Comparison of ENCODE assay signal across 8 cellular contexts in the genomic region with DNA sequence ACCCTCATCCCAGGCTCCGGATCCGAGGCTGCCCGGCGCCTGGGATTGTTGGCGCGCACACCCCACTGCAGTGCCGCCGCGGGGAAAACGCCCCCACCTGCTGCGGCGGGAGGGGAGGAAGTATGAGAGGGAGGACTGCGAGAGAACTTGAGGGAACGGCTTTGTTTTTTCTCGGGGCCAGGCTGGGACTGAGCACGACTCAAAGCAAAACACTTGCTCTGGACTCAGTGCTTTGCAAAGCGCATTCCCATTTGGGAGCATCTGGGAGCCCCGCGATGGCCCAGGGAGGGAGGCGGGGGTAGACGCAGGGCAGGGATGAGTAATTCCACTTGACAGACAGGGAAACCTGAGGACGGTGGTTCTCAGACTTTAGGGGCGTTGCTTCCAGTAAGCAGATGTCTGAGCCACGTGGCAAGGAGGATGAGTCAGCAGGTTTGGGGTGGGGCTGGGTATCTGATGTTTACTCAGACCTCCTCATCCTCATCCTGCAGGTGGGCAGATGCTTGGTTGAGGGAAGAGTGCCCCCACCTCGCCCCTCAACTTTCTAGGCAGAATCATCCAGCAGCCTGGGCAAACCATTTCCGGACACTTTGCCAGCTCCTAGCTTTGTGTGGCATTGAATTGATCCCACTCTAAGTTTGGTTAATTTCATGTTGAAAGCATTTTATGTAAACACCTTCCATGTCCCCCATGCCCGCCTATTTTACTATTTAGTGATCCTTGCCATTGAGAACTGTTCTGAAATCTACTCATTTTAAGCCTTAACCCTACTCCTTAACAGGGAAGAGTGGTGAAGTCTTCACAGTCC. TPM values are rescaled to one million over a fixed set of nuclear protein-coding genes. Genes with fewer than 3 reads are reported as not detected.
A peak's percentile ranks its signal among the peaks of the same experiment; 100 is the strongest.
DNase-seq lines count a peak whose midpoint lies in the region; ATAC-seq, FAIRE-seq and TF ChIP-seq lines count a peak whose summit lies in the region.

No MANE protein-coding gene starts in this region.

- H3K36me3 ChIP-seq in KMS-11 (ENCODE audit: insufficient read depth) (no peaks in the 10 kb centered on the region; the same call in 1 of the 2 replicates), pancreas (no peaks in the 10 kb centered on the region)

- H3K27ac Mint-ChIP-seq in activated T-helper 17 cell treated with anti-CD3 and anti-CD28 coated beads, Interleukin-2, amount 50 U/mL, for 72 hours, result peak overlapping the region; percentile 86
- peak overlapping the region; percentile 58 for H3K27ac Mint-ChIP-seq in type B pancreatic cell

- peak; percentile 25 for TF ChIP-seq POLR2A in GM19099 (IDR thresholded peaks at IDR 0.05; ENCODE audit: extremely low read depth, insufficient read length, low read depth)

- peaks cover 61% of the 10 kb centered on the region for H3K79me2 ChIP-seq in KMS-11 (ENCODE audit: insufficient read depth, low read depth)

- no peaks in the 10 kb centered on the region for H3K9me3 ChIP-seq in pancreas

- no peaks in the 10 kb centered on the region for H3K27me3 Mint-ChIP-seq in activated T-helper 17 cell treated with anti-CD3 and anti-CD28 coated beads, Interleukin-2, amount 50 U/mL, for 72 hours
- H3K27me3 Mint-ChIP-seq in type B pancreatic cell, result peaks cover 70% of the 10 kb centered on the region

- H3K4me3 ChIP-seq in KMS-11 (IDR thresholded peaks at IDR 0.05; ENCODE audit: insufficient read depth, low read depth, low read length) (peak overlapping the region; percentile 34), pancreas (peak overlapping the region in 1 of 4 donors; percentile 33)

- peak overlapping the region; percentile 83 for H3K27ac ChIP-seq in KMS-11
- no peak overlapping the region for H3K27ac ChIP-seq in pancreas

- 6% methylated on average over 27 of the region's 27 CpGs for WGBS in pancreas, 2 donors

- H3K27me3 ChIP-seq in KMS-11 (ENCODE audit: insufficient read depth, low read depth), result no peaks in the 10 kb centered on the region
- peaks cover 0 to 7% (median 2%) of the 10 kb centered on the region in 4 donors for H3K27me3 ChIP-seq in pancreas

- H3K9me3 Mint-ChIP-seq in activated T-helper 17 cell treated with anti-CD3 and anti-CD28 coated beads, Interleukin-2, amount 50 U/mL, for 72 hours, result no peaks in the 10 kb centered on the region
- H3K9me3 Mint-ChIP-seq in type B pancreatic cell, result no peaks in the 10 kb centered on the region

- H3K4me1 ChIP-seq in KMS-11 (ENCODE audit: low read depth, poor library complexity, severe bottlenecking) (peaks cover 53% of the 10 kb centered on the region), pancreas (peaks cover 0 to 9% (median 0%) of the 10 kb centered on the region in 3 donors)

- H2AFZ ChIP-seq in KMS-11 (ENCODE audit: low read depth), result peak overlapping the region; percentile 11; the same call in 1 of the 2 replicates

- ATAC-seq in activated T-helper 17 cell treated with anti-CD3 and anti-CD28 coated beads, Interleukin-2, amount 50 U/mL, for 72 hours (replicated peaks), result peak; percentile 90
- peak in 3 of 4 donors; percentile 55 to 72 (median 70) for ATAC-seq in pancreas

- FAIRE-seq in pancreas (lab: Jason Lieb, UNC), result no peak

- DNase-seq in AG09319 (ENCODE audit: extremely low read depth, low read depth) (peak; percentile 80), RKO (ENCODE audit: low spot score) (peak; percentile 96), fibroblast of the conjunctiva (ENCODE audit: low read depth) (peak; percentile 75), pancreas (no peak), type B pancreatic cell (ENCODE audit: extremely low spot score, unreplicated experiment) (no peak)

- peaks cover 25% of the 10 kb centered on the region for H3K36me3 Mint-ChIP-seq in activated T-helper 17 cell treated with anti-CD3 and anti-CD28 coated beads, Interleukin-2, amount 50 U/mL, for 72 hours (ENCODE audit: low read depth)
- no peaks in the 10 kb centered on the region for H3K36me3 Mint-ChIP-seq in type B pancreatic cell

- peaks cover 23% of the 10 kb centered on the region for H3K4me1 Mint-ChIP-seq in activated T-helper 17 cell treated with anti-CD3 and anti-CD28 coated beads, Interleukin-2, amount 50 U/mL, for 72 hours
- peaks cover 15% of the 10 kb centered on the region for H3K4me1 Mint-ChIP-seq in type B pancreatic cell (ENCODE audit: unreplicated experiment)

- intact Hi-C loops in pancreas (cut with DNase I), result loop anchor here in 1 of 3 donors (10.0 kb wide), 1 partner anchor 174 kb away; a partner anchor contains a TSS

- H3K9ac ChIP-seq in KMS-11, result peak overlapping the region; percentile 65

- peak overlapping the region; percentile 94 for H3K4me3 Mint-ChIP-seq in activated T-helper 17 cell treated with anti-CD3 and anti-CD28 coated beads, Interleukin-2, amount 50 U/mL, for 72 hours
- peak overlapping the region; percentile 78 for H3K4me3 Mint-ChIP-seq in type B pancreatic cell

- TF ChIP-seq CTCF in AG09319 (IDR thresholded peaks at IDR 0.05; ENCODE audit: low read depth, low read length) (no peak), KMS-11 (conservative IDR thresholded peaks at IDR 0.05; ENCODE audit: low read depth, low read length) (no peak), pancreas (IDR thresholded peaks at IDR 0.05) (no peak), type B pancreatic cell (conservative IDR thresholded peaks at IDR 0.05) (no peak)

- H4K20me1 ChIP-seq in KMS-11 (ENCODE audit: insufficient read depth), result no peaks in the 10 kb centered on the region

- H3K4me2 ChIP-seq in KMS-11, result peak overlapping the region; percentile 83

RNA-seq across cellular contexts. Expression of a gene that starts 1.5 kb away (rescaled TPM):
- 100 to 1,000 TPM in 1 of 2 donors, 10 to 100 TPM in 1; 81.2 to 166 TPM for total RNA-seq in activated T-helper 17 cell treated with anti-CD3 and anti-CD28 coated beads, Interleukin-2, amount 50 U/mL, for 72 hours
- under 1 TPM; 0.35 to 0.78 (median 0.60) TPM for total RNA-seq in pancreas
- polyA plus RNA-seq in pancreas, result under 1 TPM; 0.28 to 0.42 TPM
- 5.9 and 12.2 TPM in 2 replicates for total RNA-seq in type B pancreatic cell (ENCODE audit: low replicate concordance)

RNA-seq across cellular contexts. Expression of a gene that starts 37.1 kb away (rescaled TPM):
- 1 to 10 TPM in 1 of 2 donors, not detected in 1; 1.2 TPM for total RNA-seq in activated T-helper 17 cell treated with anti-CD3 and anti-CD28 coated beads, Interleukin-2, amount 50 U/mL, for 72 hours
- under 1 TPM in 1 of 6 donors, not detected in 5; 0.19 TPM for total RNA-seq in pancreas
- polyA plus RNA-seq in pancreas, result not detected
- 1.0 TPM in 1 of 2 replicates, not detected in the other for total RNA-seq in type B pancreatic cell (ENCODE audit: low replicate concordance)

RNA-seq across cellular contexts. Expression of a gene that starts 41.0 kb away (rescaled TPM):
- not detected for total RNA-seq in activated T-helper 17 cell treated with anti-CD3 and anti-CD28 coated beads, Interleukin-2, amount 50 U/mL, for 72 hours
- total RNA-seq in pancreas (under 1 TPM in 3 of 6 donors, not detected in 3; 0.20 to 0.66 (median 0.34) TPM), type B pancreatic cell (ENCODE audit: low replicate concordance) (4.6 TPM in 1 of 2 replicates, not detected in the other)
- under 1 TPM; 0.14 to 0.38 TPM for polyA plus RNA-seq in pancreas

Comparison
In these comparisons a context has a peak if more than half of its experiments do, and no peak if none do; other contexts are left out.
1. DNase-seq: peak in AG09319 (single experiment), RKO (single experiment) and fibroblast of the conjunctiva (single experiment); none in pancreas (0 of 6) and type B pancreatic cell (single experiment).